Comparison of ENCODE assay signal across 8 cellular contexts in genomic region chr17:7717756-7718350, GRCh38. TPM values are rescaled to one million over a fixed set of nuclear protein-coding genes. Genes with fewer than 3 reads are reported as not detected.
DNase-seq lines count a peak whose midpoint lies in the region; ATAC-seq and TF ChIP-seq lines count a peak whose summit lies in the region.

No MANE protein-coding gene starts in this region.

- peak overlapping the region; percentile 77 for H3K4me3 Mint-ChIP-seq in activated T-helper 2 cell treated with anti-CD3 and anti-CD28 coated beads, Interferon-gamma antibody, Interleukin-2, Interleukin-4, amounts not matched to agents 10 μg/mL and 5 μg/mL and 100 μg/mL, durations not matched to agents 14 hours and 24 hours and 36 hours (ENCODE audit: low read depth)
- H3K4me3 Mint-ChIP-seq in stimulated activated memory B cell treated with anti-CD40 and anti-IgM and Interleukin-4, amounts not matched to agents 10 μg/mL and 1 μg/mL and 100 μg/mL, for 72 hours = peak overlapping the region; percentile 82

- H3K36me3 Mint-ChIP-seq in activated T-helper 2 cell treated with anti-CD3 and anti-CD28 coated beads, Interferon-gamma antibody, Interleukin-2, Interleukin-4, amounts not matched to agents 10 μg/mL and 5 μg/mL and 100 μg/mL, durations not matched to agents 14 hours and 24 hours and 36 hours (ENCODE audit: low read depth) = no peaks in the 10 kb centered on the region
- H3K36me3 Mint-ChIP-seq in stimulated activated memory B cell treated with anti-CD40 and anti-IgM and Interleukin-4, amounts not matched to agents 10 μg/mL and 1 μg/mL and 100 μg/mL, for 72 hours = no peaks in the 10 kb centered on the region

- H3K4me3 ChIP-seq in heart right ventricle (peak overlapping the region; percentile 37 to 72 (median 63)), iPS-18c (ENCODE audit: insufficient read depth, low read depth, low read length) (peak overlapping the region; percentile 89; the same call in 1 of the 2 replicates)

- H3K27me3 ChIP-seq in heart right ventricle = peaks cover 4 to 86% (median 34%) of the 10 kb centered on the region in 7 donors

- ATAC-seq in heart right ventricle (peak in 1 of 8 donors; percentile 6), left ventricle myocardium superior (no peak), HG03469 (IDR thresholded peaks at IDR 0.05; ENCODE audit: unreplicated experiment) (no peak)
- peak; percentile 68 for ATAC-seq in stimulated activated memory B cell treated with anti-CD40 and anti-IgM and Interleukin-4, amounts not matched to agents 10 μg/mL and 1 μg/mL and 100 μg/mL, for 72 hours

- no peaks in the 10 kb centered on the region for H3K9me3 ChIP-seq in heart right ventricle
- peaks cover 2% of the 10 kb centered on the region for H3K9me3 ChIP-seq in iPS-18c (ENCODE audit: control insufficient read depth, insufficient read depth, low read length)

- peaks cover 3 to 22% (median 8%) of the 10 kb centered on the region in 9 donors for H3K4me1 ChIP-seq in heart right ventricle

- no peak for TF ChIP-seq CTCF in heart right ventricle (IDR thresholded peaks at IDR 0.05)

- 16% methylated on average over 16 of the region's 16 CpGs for WGBS in heart right ventricle, 2 donors

- intact Hi-C loops in heart right ventricle (cut with DNase I) (no loop called here), left ventricle myocardium superior (cut with micrococcal nuclease) (no loop called here)
- intact Hi-C loops in activated T-helper 2 cell treated with anti-CD3 and anti-CD28 coated beads, Interferon-gamma antibody, Interleukin-2, Interleukin-4, amounts not matched to agents 10 μg/mL and 5 μg/mL and 100 μg/mL, durations not matched to agents 14 hours and 24 hours and 36 hours (cut with micrococcal nuclease) = no loop called here

- H3K27ac Mint-ChIP-seq in activated T-helper 2 cell treated with anti-CD3 and anti-CD28 coated beads, Interferon-gamma antibody, Interleukin-2, Interleukin-4, amounts not matched to agents 10 μg/mL and 5 μg/mL and 100 μg/mL, durations not matched to agents 14 hours and 24 hours and 36 hours = no peak overlapping the region
- no peak overlapping the region for H3K27ac Mint-ChIP-seq in stimulated activated memory B cell treated with anti-CD40 and anti-IgM and Interleukin-4, amounts not matched to agents 10 μg/mL and 1 μg/mL and 100 μg/mL, for 72 hours

- peak overlapping the region in 2 of 10 donors; percentile 42 to 63 for H3K27ac ChIP-seq in heart right ventricle

- no peaks in the 10 kb centered on the region for H3K9me3 Mint-ChIP-seq in activated T-helper 2 cell treated with anti-CD3 and anti-CD28 coated beads, Interferon-gamma antibody, Interleukin-2, Interleukin-4, amounts not matched to agents 10 μg/mL and 5 μg/mL and 100 μg/mL, durations not matched to agents 14 hours and 24 hours and 36 hours
- no peaks in the 10 kb centered on the region for H3K9me3 Mint-ChIP-seq in stimulated activated memory B cell treated with anti-CD40 and anti-IgM and Interleukin-4, amounts not matched to agents 10 μg/mL and 1 μg/mL and 100 μg/mL, for 72 hours

- peaks cover 68% of the 10 kb centered on the region for H3K27me3 Mint-ChIP-seq in activated T-helper 2 cell treated with anti-CD3 and anti-CD28 coated beads, Interferon-gamma antibody, Interleukin-2, Interleukin-4, amounts not matched to agents 10 μg/mL and 5 μg/mL and 100 μg/mL, durations not matched to agents 14 hours and 24 hours and 36 hours (ENCODE audit: low read depth)
- peaks cover 96% of the 10 kb centered on the region for H3K27me3 Mint-ChIP-seq in stimulated activated memory B cell treated with anti-CD40 and anti-IgM and Interleukin-4, amounts not matched to agents 10 μg/mL and 1 μg/mL and 100 μg/mL, for 72 hours

- no peaks in the 10 kb centered on the region for H3K36me3 ChIP-seq in heart right ventricle

- peaks cover 14% of the 10 kb centered on the region for H3K4me1 Mint-ChIP-seq in activated T-helper 2 cell treated with anti-CD3 and anti-CD28 coated beads, Interferon-gamma antibody, Interleukin-2, Interleukin-4, amounts not matched to agents 10 μg/mL and 5 μg/mL and 100 μg/mL, durations not matched to agents 14 hours and 24 hours and 36 hours (ENCODE audit: low read depth)
- H3K4me1 Mint-ChIP-seq in stimulated activated memory B cell treated with anti-CD40 and anti-IgM and Interleukin-4, amounts not matched to agents 10 μg/mL and 1 μg/mL and 100 μg/mL, for 72 hours = peaks cover 24% of the 10 kb centered on the region

- no peak for DNase-seq in heart right ventricle
- no peak for DNase-seq in left ventricle myocardium superior
- DNase-seq in activated T-helper 2 cell treated with anti-CD3 and anti-CD28 coated beads, Interferon-gamma antibody, Interleukin-2, Interleukin-4, amounts not matched to agents 10 μg/mL and 5 μg/mL and 100 μg/mL, durations not matched to agents 14 hours and 24 hours and 36 hours (ENCODE audit: low spot score) = peak; percentile 43
- DNase-seq in COLO829 (ENCODE audit: low spot score) = no peak
- DNase-seq in SHP77 treated with DMSO at 0.1 percent for 48 hours (lab: John Stamatoyannopoulos, UW) = no peak

RNA-seq across cellular contexts. Expression of gene DNAH2, which starts 0.3 kb away (rescaled TPM):
- total RNA-seq in heart right ventricle (under 1 TPM in 7 of 10 donors, not detected in 3; 0.02 to 0.30 (median 0.05) TPM), left ventricle myocardium superior (0.05 TPM)
- under 1 TPM; under 0.01 to 0.01 TPM for polyA plus RNA-seq in heart right ventricle
- total RNA-seq in activated T-helper 2 cell treated with anti-CD3 and anti-CD28 coated beads, Interferon-gamma antibody, Interleukin-2, Interleukin-4, amounts not matched to agents 10 μg/mL and 5 μg/mL and 100 μg/mL, durations not matched to agents 14 hours and 24 hours and 36 hours = not detected in 2 replicates

RNA-seq across cellular contexts. Expression of gene EFNB3, which starts 12.9 kb away (rescaled TPM):
- total RNA-seq in heart right ventricle = 1 to 10 TPM in 2 of 10 donors, under 1 TPM in 8; 0.17 to 1.3 (median 0.53) TPM
- under 1 TPM; 0.22 to 0.64 TPM for polyA plus RNA-seq in heart right ventricle
- total RNA-seq in left ventricle myocardium superior = 0.25 TPM
- not detected in 2 replicates for total RNA-seq in activated T-helper 2 cell treated with anti-CD3 and anti-CD28 coated beads, Interferon-gamma antibody, Interleukin-2, Interleukin-4, amounts not matched to agents 10 μg/mL and 5 μg/mL and 100 μg/mL, durations not matched to agents 14 hours and 24 hours and 36 hours

RNA-seq across cellular contexts. Expression of gene WRAP53, which starts 29.6 kb away (rescaled TPM):
- total RNA-seq in heart right ventricle (1 to 10 TPM; 3.8 to 5.8 (median 4.7) TPM), left ventricle myocardium superior (5.3 TPM)
- polyA plus RNA-seq in heart right ventricle = 10 to 100 TPM; 10.4 to 12.1 TPM
- 33.2 and 34.5 TPM in 2 replicates for total RNA-seq in activated T-helper 2 cell treated with anti-CD3 and anti-CD28 coated beads, Interferon-gamma antibody, Interleukin-2, Interleukin-4, amounts not matched to agents 10 μg/mL and 5 μg/mL and 100 μg/mL, durations not matched to agents 14 hours and 24 hours and 36 hours

RNA-seq across cellular contexts. Expression of gene TP53, which starts 30.6 kb away (rescaled TPM):
- 10 to 100 TPM in 9 of 10 donors, 1 to 10 TPM in 1; 8.2 to 29.1 (median 13.9) TPM for total RNA-seq in heart right ventricle
- 1 to 10 TPM; 7.9 to 8.6 TPM for polyA plus RNA-seq in heart right ventricle
- 13.7 TPM for total RNA-seq in left ventricle myocardium superior
- total RNA-seq in activated T-helper 2 cell treated with anti-CD3 and anti-CD28 coated beads, Interferon-gamma antibody, Interleukin-2, Interleukin-4, amounts not matched to agents 10 μg/mL and 5 μg/mL and 100 μg/mL, durations not matched to agents 14 hours and 24 hours and 36 hours = 165 and 174 TPM in 2 replicates
